22 cellular contexts compared by ENCODE assay signal in the genomic region with DNA sequence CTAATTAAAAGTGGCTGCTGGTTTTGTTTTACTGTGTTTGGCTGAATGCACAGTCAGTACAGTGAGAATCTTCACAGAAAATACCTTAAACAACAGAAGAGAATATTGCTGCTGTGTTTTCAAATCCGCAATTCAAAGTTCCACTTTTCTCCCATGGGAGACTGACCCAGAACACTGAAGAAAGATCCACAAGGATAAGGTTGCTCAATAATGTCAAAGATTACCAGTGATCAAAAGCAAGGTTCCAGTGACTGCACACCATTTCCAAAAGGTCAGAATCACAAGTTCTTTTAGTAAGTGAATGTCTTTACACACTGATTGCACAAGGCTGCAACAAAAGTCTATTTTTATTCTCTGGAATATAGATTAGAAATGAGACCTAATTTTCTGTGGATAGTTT.
DNase-seq lines count a peak whose midpoint lies in the region; ATAC-seq and TF ChIP-seq lines count a peak whose summit lies in the region.
"Had no signal": no experiment of that assay in that cellular context is flagged by ENCODE, and none has a peak within 500 bp of the region (broad histone marks: within the 10 kb centered on the region; RNA-seq: fewer than 3 reads in every experiment).

No MANE protein-coding gene starts in this region.

- H3K4me2 ChIP-seq in GM23338 (0 out of 2 replicates have a peak overlapping the region, but pooled peaks have one; percentile 39), neuronal stem cell (ENCODE audit: insufficient read depth, low read length, poor library complexity, severe bottlenecking) (no peak overlapping the region)
- H3K4me2 ChIP-seq: PC-9 had no signal

- no peak overlapping the region for H3K4me3 Mint-ChIP-seq in GM23338
- no peak overlapping the region for H3K4me3 Mint-ChIP-seq in WTC11

- H2BK15ac ChIP-seq in neuronal stem cell (ENCODE audit: low read length), result no peak overlapping the region

- no peaks in the 10 kb centered on the region for H3K9me3 ChIP-seq in neuronal stem cell (replicated peaks in 1 of 2; ENCODE audit: control insufficient read depth in 2 of 2, insufficient read depth in 1 of 2, low read depth in 1 of 2, low read length in 2 of 2)
- H3K9me3 ChIP-seq in upper lobe of right lung, result no peaks in the 10 kb centered on the region

- H3K9me2 ChIP-seq in GM23338 (ENCODE audit: insufficient read depth), result no peaks in the 10 kb centered on the region

- POLR2A ChIA-PET in WTC11 (lab: Charles Lee), result no interaction called here

- H3F3A ChIP-seq in GM23338 (replicated peaks; ENCODE audit: low read depth), result no peaks in the 10 kb centered on the region

- H3K27ac Mint-ChIP-seq in GM23338, result peak overlapping the region; percentile 61; the same call in 1 of the 2 replicates
- H3K27ac Mint-ChIP-seq in WTC11, result peak overlapping the region; percentile 68

- no peaks in the 10 kb centered on the region for H3K79me2 ChIP-seq in GM23338 (replicated peaks; ENCODE audit: insufficient read depth)

- TF ChIP-seq CTCF in GM23338 (conservative IDR thresholded peaks at IDR 0.05; ENCODE audit: low read depth in 2 of 2) (no peak), WTC11 (IDR thresholded peaks at IDR 0.05) (no peak), upper lobe of right lung (IDR thresholded peaks at IDR 0.05) (no peak)

- no peak overlapping the region for H4K91ac ChIP-seq in neuronal stem cell (ENCODE audit: low read depth, low read length, poor library complexity)

- H3K36me3 Mint-ChIP-seq in GM23338 (ENCODE audit: low read depth) (no peaks in the 10 kb centered on the region), WTC11 (no peaks in the 10 kb centered on the region)

- H3K27ac ChIP-seq in GM23338 (ENCODE audit: low read depth) (0 out of 2 replicates have a peak overlapping the region, but pooled peaks have one; percentile 2), neuronal stem cell (replicated peaks; ENCODE audit: low read length) (no peak overlapping the region), upper lobe of right lung (no peak overlapping the region)
- H3K27ac ChIP-seq: PC-9, SJCRH30 had no signal

- no peak overlapping the region for H3K9ac ChIP-seq in neuronal stem cell (ENCODE audit: low read depth, low read length, poor library complexity)

- H2AFZ ChIP-seq in GM23338, result no peak overlapping the region
- peak overlapping the region; percentile 19 for H2AFZ ChIP-seq in neuronal stem cell (ENCODE audit: low read length)
- H2AFZ ChIP-seq: PC-9 had no signal

- intact Hi-C loops in upper lobe of right lung (cut with DNase I), result no loop called here

- no CpG with 5 or more reads among the region's 1 CpG for WGBS in neuronal stem cell (ENCODE audit: extremely low coverage in 2 of 2, insufficient read length in 2 of 2, insufficient replicate concordance in 1 of 2), 2 donors

- no peaks in the 10 kb centered on the region for H3K79me1 ChIP-seq in neuronal stem cell (ENCODE audit: low read depth, low read length)

- H3K4me3 ChIP-seq in GM23338, result no peak overlapping the region
- H3K4me3 ChIP-seq in neuronal stem cell (ENCODE audit: low read length in 2 of 2), result no peak overlapping the region
- H3K4me3 ChIP-seq in upper lobe of right lung, result no peak overlapping the region
- H3K4me3 ChIP-seq: PC-9, SJCRH30 had no signal

- no peaks in the 10 kb centered on the region for H4K20me1 ChIP-seq in GM23338 (replicated peaks; ENCODE audit: insufficient read depth)

- no peak overlapping the region for H3K23ac ChIP-seq in neuronal stem cell (ENCODE audit: low read depth, low read length, poor library complexity)

- no peak overlapping the region for H2BK120ac ChIP-seq in neuronal stem cell (ENCODE audit: low read depth, low read length)

- no peak overlapping the region for H2BK5ac ChIP-seq in neuronal stem cell (ENCODE audit: low read length)

- no peak overlapping the region for H2BK12ac ChIP-seq in neuronal stem cell (ENCODE audit: low read length)

- H4K8ac ChIP-seq in neuronal stem cell (ENCODE audit: low read depth, low read length), result no peak overlapping the region

- H3K14ac ChIP-seq in neuronal stem cell (ENCODE audit: low read length), result no peak overlapping the region

- H3K27me3 ChIP-seq in GM23338 (ENCODE audit: insufficient read depth) (no peaks in the 10 kb centered on the region), neuronal stem cell (ENCODE audit: control insufficient read depth in 3 of 3, insufficient read depth in 3 of 3, low read depth in 1 of 3, low read length in 3 of 3) (no peaks in the 10 kb centered on the region), upper lobe of right lung (no peaks in the 10 kb centered on the region)
- H3K27me3 ChIP-seq: SJCRH30 had no signal

- CTCF ChIA-PET in WTC11 (lab: Charles Lee), result interaction anchor here (0.5 to 1.2 kb wide), 2 partner anchors 87 to 385 kb away, joined by 3 to 5 read pairs; no protein-coding TSS in a partner anchor

- no peak overlapping the region for H3K4ac ChIP-seq in neuronal stem cell (ENCODE audit: low read length)

- H3K9me3 Mint-ChIP-seq in GM23338 (no peaks in the 10 kb centered on the region), WTC11 (peaks cover 4% of the 10 kb centered on the region)

- H3K36me3 ChIP-seq in GM23338 (ENCODE audit: insufficient read depth) (no peaks in the 10 kb centered on the region), neuronal stem cell (replicated peaks in 1 of 2; ENCODE audit: control insufficient read depth in 2 of 2, insufficient read depth in 2 of 2, low read length in 2 of 2) (no peaks in the 10 kb centered on the region), upper lobe of right lung (no peaks in the 10 kb centered on the region)

- H3K4me1 Mint-ChIP-seq in GM23338, result peaks cover 22% of the 10 kb centered on the region
- H3K4me1 Mint-ChIP-seq in WTC11, result peaks cover 26% of the 10 kb centered on the region

- H3K18ac ChIP-seq in neuronal stem cell (ENCODE audit: low read length), result no peak overlapping the region

- DNase-seq in GM23338 (ENCODE audit: low spot score) (no peak), WTC11 (ENCODE audit: low spot score) (no peak), kidney tubule cell (ENCODE audit: low spot score) (peak; percentile 4), neuronal stem cell (ENCODE audit: low spot score) (no peak), ecto neural progenitor cell (ENCODE audit: low spot score) (no peak), upper lobe of right lung (no peak)
- no peak for DNase-seq in stimulated activated naive CD8-positive, alpha-beta T cell treated with anti-CD3 and anti-CD28 coated beads, Interleukin-15, Interleukin-2, amounts not matched to agents 100 U/mL and 50 U/mL, for 24 hours
- DNase-seq: DND-41; H7; Karpas-422; NCI-H1092 treated with DMSO at 0.1 percent for 48 hours; NCI-H1436; NCI-H187 treated with DMSO at 0.1 percent for 48 hours; NCI-H446; NCI-H524 treated with DMSO at 0.1 percent for 48 hours; NCI-H774; NK-92 treated with Interleukin-12 subunit alpha and Interleukin-12 subunit beta, amount 100 ng/mL, for 24 hours; PC-9; SJCRH30 had no signal

- H3K27me3 Mint-ChIP-seq in GM23338 (ENCODE audit: insufficient read depth, low read depth, poor library complexity) (no peaks in the 10 kb centered on the region), WTC11 (ENCODE audit: low read depth) (no peaks in the 10 kb centered on the region)

- no peak overlapping the region for H2AK5ac ChIP-seq in neuronal stem cell (ENCODE audit: low read depth, low read length)

- H3K4me1 ChIP-seq in GM23338 (ENCODE audit: insufficient read depth) (peaks cover 14% of the 10 kb centered on the region), neuronal stem cell (ENCODE audit: control insufficient read depth in 2 of 2, insufficient read depth in 1 of 2, low read depth in 1 of 2, low read length in 2 of 2) (peaks cover 5 to 13% of the 10 kb centered on the region in 2 donors), upper lobe of right lung (no peaks in the 10 kb centered on the region)
- H3K4me1 ChIP-seq: SJCRH30 had no signal

- ATAC-seq in GM23338 (no peak), WTC11 (no peak), GM18517 (IDR thresholded peaks at IDR 0.05; ENCODE audit: unreplicated experiment) (no peak), upper lobe of right lung (no peak)
- ATAC-seq in stimulated activated naive CD8-positive, alpha-beta T cell treated with anti-CD3 and anti-CD28 coated beads, Interleukin-15, Interleukin-2, amounts not matched to agents 100 U/mL and 50 U/mL, for 24 hours, result no peak
- ATAC-seq: HepG2, Right ventricle myocardium inferior had no signal

TF ChIP-seq in GM23338, 12 proteins besides CTCF, POLR2A, EP300 and RAD21 (continues in another document):
- TF ChIP-seq EZH2 (IDR thresholded peaks at IDR 0.05; ENCODE audit: low read depth, unreplicated experiment), result no peak
- TF ChIP-seq NANOG (IDR thresholded peaks at IDR 0.05; ENCODE audit: borderline replicate concordance), result no peak
- no peak for TF ChIP-seq CREB1 (CRISPR knock-in tag; IDR thresholded peaks at IDR 0.05; ENCODE audit: low read depth)
- TF ChIP-seq EZH2phosphoT487 (IDR thresholded peaks at IDR 0.05; ENCODE audit: unreplicated experiment), result no peak

TF ChIP-seq in WTC11, 78 proteins besides CTCF, POLR2A, EP300 and RAD21 (continues in another document):
- TF ChIP-seq GTF2I (CRISPR knock-in tag; conservative IDR thresholded peaks at IDR 0.05) (no peak), GRHL2 (CRISPR knock-in tag; IDR thresholded peaks at IDR 0.05; ENCODE audit: insufficient replicate concordance, severe bottlenecking) (no peak), CREM (CRISPR knock-in tag; IDR thresholded peaks at IDR 0.05) (no peak), ZNF121 (CRISPR knock-in tag; IDR thresholded peaks at IDR 0.05) (no peak)
- TF ChIP-seq, protein P1, sequence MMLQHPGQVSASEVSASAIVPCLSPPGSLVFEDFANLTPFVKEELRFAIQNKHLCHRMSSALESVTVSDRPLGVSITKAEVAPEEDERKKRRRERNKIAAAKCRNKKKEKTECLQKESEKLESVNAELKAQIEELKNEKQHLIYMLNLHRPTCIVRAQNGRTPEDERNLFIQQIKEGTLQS (CRISPR knock-in tag; conservative IDR thresholded peaks at IDR 0.05), result no peak
- TF ChIP-seq, protein P2, sequence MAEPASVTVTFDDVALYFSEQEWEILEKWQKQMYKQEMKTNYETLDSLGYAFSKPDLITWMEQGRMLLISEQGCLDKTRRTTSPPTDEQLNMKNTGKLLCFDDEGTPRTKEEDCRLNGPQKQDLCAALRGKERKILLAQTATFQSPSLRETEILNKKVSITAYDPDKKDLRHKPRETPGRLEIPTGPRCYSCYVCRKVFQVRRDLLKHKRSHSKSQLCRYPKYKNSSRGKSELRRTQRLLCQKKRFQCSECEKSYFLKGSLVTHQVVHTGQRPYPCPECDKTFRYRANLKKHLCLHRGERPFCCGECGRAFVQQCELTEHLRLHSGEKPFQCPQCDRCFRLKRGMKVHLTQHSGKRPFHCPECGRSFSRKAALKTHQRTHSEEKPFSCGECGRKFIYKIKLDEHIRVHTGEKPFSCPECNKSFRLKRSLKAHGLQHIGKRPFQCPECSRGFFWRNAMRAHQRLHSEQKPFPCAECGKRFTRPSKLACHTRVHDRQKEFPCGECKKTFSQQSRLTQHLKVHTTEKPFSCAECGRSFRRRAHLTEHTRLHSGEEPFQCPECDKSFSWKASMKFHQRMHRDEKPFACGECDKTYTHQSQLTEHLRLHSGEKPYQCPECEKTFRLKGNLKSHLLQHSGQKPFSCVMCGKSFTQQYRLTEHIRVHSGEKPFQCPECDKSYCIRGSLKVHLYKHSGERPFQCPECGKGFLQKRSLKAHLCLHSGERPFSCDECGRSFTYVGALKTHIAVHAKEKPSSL (CRISPR knock-in tag; conservative IDR thresholded peaks at IDR 0.05), result no peak
